Comparison of ENCODE assay signal across 8 cellular contexts in genomic region chr5:96703985-96704384, GRCh38. TPM values are rescaled to one million over a fixed set of nuclear protein-coding genes. Genes with fewer than 3 reads are reported as not detected.
A peak's percentile ranks its signal among the peaks of the same experiment; 100 is the strongest.
DNase-seq lines count a peak whose midpoint lies in the region; ATAC-seq and TF ChIP-seq lines count a peak whose summit lies in the region.
"Had no signal": no experiment of that assay in that cellular context is flagged by ENCODE, and none has a peak within 500 bp of the region (broad histone marks: within the 10 kb centered on the region; RNA-seq: fewer than 3 reads in every experiment).

No MANE protein-coding gene starts in this region.

- H3K9ac ChIP-seq in HUES6 (ENCODE audit: low read length) (no peak overlapping the region), iPS-18a (ENCODE audit: low read length) (no peak overlapping the region)

- POLR2A ChIA-PET in activated naive CD8-positive, alpha-beta T cell treated with anti-CD3 and anti-CD28 coated beads, Interleukin-2, amount 10 ng/mL, durations not matched to agents 7 days and 5 days (lab: Charles Lee), result interaction anchor here (1.0 to 3.5 kb wide), 3 partner anchors 42 to 104 kb away, joined by 3 to 26 read pairs (median 3); partner anchors contain the start of genes CAST and ERAP1

- DNase-seq in activated naive CD8-positive, alpha-beta T cell treated with anti-CD3 and anti-CD28 coated beads, Interleukin-2, amount 10 ng/mL, durations not matched to agents 7 days and 5 days, result no peak
- DNase-seq in spleen (no peak), NCI-H2196 treated with DMSO at 0.1 percent for 48 hours (lab: John Stamatoyannopoulos, UW; ENCODE audit: unreplicated experiment) (no peak)
- DNase-seq: NCI-H1105 had no signal

- WGBS in spleen, 5 donors, result 65 to 78% (median 74%) methylated on average over 3 of the region's 3 CpGs

- H3K4me1 ChIP-seq in HUES6 (ENCODE audit: control insufficient read depth, insufficient read depth, low read length), result peaks cover 17% of the 10 kb centered on the region
- H3K4me1 ChIP-seq in iPS-18a (ENCODE audit: control insufficient read depth, low read depth, low read length), result peaks cover 20% of the 10 kb centered on the region
- peaks cover 6 to 77% (median 26%) of the 10 kb centered on the region in 6 donors for H3K4me1 ChIP-seq in spleen

- H3K36me3 ChIP-seq in HUES6 (ENCODE audit: control insufficient read depth, insufficient read depth, low read length) (no peaks in the 10 kb centered on the region), iPS-18a (ENCODE audit: control insufficient read depth, low read depth, low read length) (no peaks in the 10 kb centered on the region), spleen (peaks cover 0 to 15% (median 0%) of the 10 kb centered on the region in 6 donors)

- H3K4me3 Mint-ChIP-seq in activated naive CD8-positive, alpha-beta T cell treated with anti-CD3 and anti-CD28 coated beads, Interleukin-2, amount 10 ng/mL, durations not matched to agents 7 days and 5 days, result peak overlapping the region; percentile 93

- no peaks in the 10 kb centered on the region for H3K27me3 Mint-ChIP-seq in activated naive CD8-positive, alpha-beta T cell treated with anti-CD3 and anti-CD28 coated beads, Interleukin-2, amount 10 ng/mL, durations not matched to agents 7 days and 5 days

- no peak for TF ChIP-seq CTCF in spleen (IDR thresholded peaks at IDR 0.05 in 8 of 11, conservative IDR thresholded peaks at IDR 0.05 in 3 of 11)

- intact Hi-C loops in spleen (cut with DNase I; ENCODE audit: low total_unique reads), result no loop called here

- no peak for ATAC-seq in activated naive CD8-positive, alpha-beta T cell treated with anti-CD3 and anti-CD28 coated beads, Interleukin-2, amount 10 ng/mL, durations not matched to agents 7 days and 5 days (ENCODE audit: low read depth)
- ATAC-seq in GM21360 (IDR thresholded peaks at IDR 0.05; ENCODE audit: unreplicated experiment) (no peak), GM21526 (IDR thresholded peaks at IDR 0.05; ENCODE audit: low FRiP score, unreplicated experiment) (no peak)

- TF ChIP-seq POLR2A in spleen (IDR thresholded peaks at IDR 0.05), result no peak

- H3K36me3 Mint-ChIP-seq in activated naive CD8-positive, alpha-beta T cell treated with anti-CD3 and anti-CD28 coated beads, Interleukin-2, amount 10 ng/mL, durations not matched to agents 7 days and 5 days, result peaks cover 10% of the 10 kb centered on the region

- no peaks in the 10 kb centered on the region for H3K9me3 Mint-ChIP-seq in activated naive CD8-positive, alpha-beta T cell treated with anti-CD3 and anti-CD28 coated beads, Interleukin-2, amount 10 ng/mL, durations not matched to agents 7 days and 5 days

- H3K27ac ChIP-seq in HUES6 (ENCODE audit: low read depth, low read length) (no peak overlapping the region), iPS-18a (ENCODE audit: low read length) (no peak overlapping the region), spleen (peak overlapping the region in 7 of 8 donors; percentile 88 to 93 (median 91))

- peak overlapping the region; percentile 67 for H3K27ac Mint-ChIP-seq in activated naive CD8-positive, alpha-beta T cell treated with anti-CD3 and anti-CD28 coated beads, Interleukin-2, amount 10 ng/mL, durations not matched to agents 7 days and 5 days

- H3K4me3 ChIP-seq in HUES6 (ENCODE audit: low read depth, low read length), result peak overlapping the region; percentile 85; the same call in 1 of the 2 replicates
- H3K4me3 ChIP-seq in iPS-18a (ENCODE audit: low read length), result peak overlapping the region; percentile 79
- H3K4me3 ChIP-seq in spleen, result peak overlapping the region in 6 of 8 donors; percentile 56 to 88 (median 63)

- no peaks in the 10 kb centered on the region for H3K9me3 ChIP-seq in HUES6 (ENCODE audit: control insufficient read depth, insufficient read depth, low read depth, low read length)
- no peaks in the 10 kb centered on the region for H3K9me3 ChIP-seq in iPS-18a (ENCODE audit: control insufficient read depth, low read depth, low read length)
- no peaks in the 10 kb centered on the region for H3K9me3 ChIP-seq in spleen

- H3K27me3 ChIP-seq in HUES6 (ENCODE audit: control insufficient read depth, insufficient read depth, low read length) (peaks cover 9% of the 10 kb centered on the region), iPS-18a (ENCODE audit: control insufficient read depth, insufficient read depth, low read length) (peaks cover 14% of the 10 kb centered on the region), spleen (replicated peaks in 1 of 7) (no peaks in the 10 kb centered on the region)

- peaks cover 23% of the 10 kb centered on the region for H3K4me1 Mint-ChIP-seq in activated naive CD8-positive, alpha-beta T cell treated with anti-CD3 and anti-CD28 coated beads, Interleukin-2, amount 10 ng/mL, durations not matched to agents 7 days and 5 days

RNA-seq across cellular contexts. Expression of gene CAST, which starts 41.8 kb away (rescaled TPM):
- total RNA-seq in activated naive CD8-positive, alpha-beta T cell treated with anti-CD3 and anti-CD28 coated beads, Interleukin-2, amount 10 ng/mL, durations not matched to agents 7 days and 5 days, result 100 to 1,000 TPM; 165 to 174 TPM
- total RNA-seq in spleen, result 100 to 1,000 TPM; 158 to 233 (median 197) TPM
- polyA plus RNA-seq in spleen, result 10 to 100 TPM; 30.0 to 48.3 (median 30.4) TPM

Comparison
In these comparisons a context has a peak if more than half of its experiments do, and no peak if none do; other contexts are left out.
1. H3K27ac ChIP-seq: peak in spleen (7 of 8); none in HUES6 (single experiment) and iPS-18a (single experiment).
2. Peak in every context shown above with its lines, with median percentiles within 50 percentile points of each other: H3K4me3 ChIP-seq.